12 cellular contexts compared by ENCODE assay signal in genomic region chr2:100394111-100394641, GRCh38. TPM values are rescaled to one million over a fixed set of nuclear protein-coding genes. Genes with fewer than 3 reads are reported as not detected.
A peak's percentile ranks its signal among the peaks of the same experiment; 100 is the strongest.
DNase-seq lines count a peak whose midpoint lies in the region; ATAC-seq and TF ChIP-seq lines count a peak whose summit lies in the region.
"Had no signal": no experiment of that assay in that cellular context is flagged by ENCODE, and none has a peak within 500 bp of the region (broad histone marks: within the 10 kb centered on the region; RNA-seq: fewer than 3 reads in every experiment).

No MANE protein-coding gene starts in this region.

- H3K4me3 Mint-ChIP-seq in osteocyte (ENCODE audit: unreplicated experiment) = no peak overlapping the region
- no peak overlapping the region for H3K4me3 Mint-ChIP-seq in activated CD8-positive, alpha-beta T cell treated with anti-CD3 and anti-CD28 coated beads for 36 hours
- H3K4me3 Mint-ChIP-seq: immature natural killer cell had no signal

- CTCF ChIA-PET in activated CD8-positive, alpha-beta T cell treated with anti-CD3 and anti-CD28 coated beads for 36 hours (lab: Charles Lee) = no interaction called here

- H3K36me3 Mint-ChIP-seq in osteocyte (ENCODE audit: unreplicated experiment) = peaks cover 8% of the 10 kb centered on the region
- H3K36me3 Mint-ChIP-seq in activated CD8-positive, alpha-beta T cell treated with anti-CD3 and anti-CD28 coated beads for 36 hours (ENCODE audit: low read depth) = peaks cover 9% of the 10 kb centered on the region

- H3K4me1 Mint-ChIP-seq in osteocyte (ENCODE audit: unreplicated experiment) = no peaks in the 10 kb centered on the region
- H3K4me1 Mint-ChIP-seq in activated CD8-positive, alpha-beta T cell treated with anti-CD3 and anti-CD28 coated beads for 36 hours (ENCODE audit: low read depth) = no peaks in the 10 kb centered on the region
- H3K4me1 Mint-ChIP-seq: immature natural killer cell had no signal

- no peaks in the 10 kb centered on the region for H3K27me3 Mint-ChIP-seq in osteocyte (ENCODE audit: unreplicated experiment)
- H3K27me3 Mint-ChIP-seq in activated CD8-positive, alpha-beta T cell treated with anti-CD3 and anti-CD28 coated beads for 36 hours = no peaks in the 10 kb centered on the region

- no peak for TF ChIP-seq CTCF in osteocyte (IDR thresholded peaks at IDR 0.05)
- TF ChIP-seq CTCF in activated CD8-positive, alpha-beta T cell treated with anti-CD3 and anti-CD28 coated beads for 36 hours (IDR thresholded peaks at IDR 0.05) = no peak

- POLR2A ChIA-PET in activated CD8-positive, alpha-beta T cell treated with anti-CD3 and anti-CD28 coated beads for 36 hours (lab: Charles Lee) = no interaction called here

- intact Hi-C loops in activated CD8-positive, alpha-beta T cell treated with anti-CD3 and anti-CD28 coated beads for 36 hours (cut with micrococcal nuclease) = no loop called here

- no peak for TF ChIP-seq POLR2A in erythroblast (IDR thresholded peaks at IDR 0.05; ENCODE audit: low read length)

- DNase-seq in osteocyte (ENCODE audit: extremely low spot score, unreplicated experiment) = peak; percentile 51
- DNase-seq in activated CD8-positive, alpha-beta T cell treated with anti-CD3 and anti-CD28 coated beads for 36 hours = no peak
- DNase-seq in erythroblast (lab: John Stamatoyannopoulos, UW) = no peak
- no peak for DNase-seq in stimulated activated CD4-positive, alpha-beta T cell treated with anti-CD3 and anti-CD28 coated beads, Interleukin-15, amount 100 ng/mL, for 24 hours
- DNase-seq: activated gamma-delta T cell treated with Interleukin-2 at 50 U/mL for 16 hours; effector CD8-positive, alpha-beta T cell; GDM1; immature natural killer cell; NCI-H226 had no signal

- ATAC-seq in GM18870 (IDR thresholded peaks at IDR 0.05; ENCODE audit: unreplicated experiment) = peak; percentile 35
- peak; percentile 61 for ATAC-seq in GM21619 (IDR thresholded peaks at IDR 0.05; ENCODE audit: unreplicated experiment)
- ATAC-seq in HG03442 (IDR thresholded peaks at IDR 0.05; ENCODE audit: unreplicated experiment) = peak; percentile 64
- no peak for ATAC-seq in activated CD8-positive, alpha-beta T cell treated with anti-CD3 and anti-CD28 coated beads for 36 hours

- H3K27ac Mint-ChIP-seq in osteocyte (ENCODE audit: unreplicated experiment) = no peak overlapping the region
- H3K27ac Mint-ChIP-seq in activated CD8-positive, alpha-beta T cell treated with anti-CD3 and anti-CD28 coated beads for 36 hours = no peak overlapping the region

- no peaks in the 10 kb centered on the region for H3K9me3 Mint-ChIP-seq in osteocyte (ENCODE audit: unreplicated experiment)
- H3K9me3 Mint-ChIP-seq in activated CD8-positive, alpha-beta T cell treated with anti-CD3 and anti-CD28 coated beads for 36 hours = no peaks in the 10 kb centered on the region
- H3K9me3 Mint-ChIP-seq: immature natural killer cell had no signal

RNA-seq across cellular contexts. Expression of gene CHST10, which starts 23.3 kb away (rescaled TPM):
- total RNA-seq in osteocyte = 14.4 and 17.3 TPM in 2 replicates
- total RNA-seq in activated CD8-positive, alpha-beta T cell treated with anti-CD3 and anti-CD28 coated beads for 36 hours = 10 to 100 TPM in 1 of 2 experiments, 1 to 10 TPM in 1; 9.5 to 10.5 TPM
